Comparison of ENCODE assay signal across 3 cellular contexts in the genomic region with DNA sequence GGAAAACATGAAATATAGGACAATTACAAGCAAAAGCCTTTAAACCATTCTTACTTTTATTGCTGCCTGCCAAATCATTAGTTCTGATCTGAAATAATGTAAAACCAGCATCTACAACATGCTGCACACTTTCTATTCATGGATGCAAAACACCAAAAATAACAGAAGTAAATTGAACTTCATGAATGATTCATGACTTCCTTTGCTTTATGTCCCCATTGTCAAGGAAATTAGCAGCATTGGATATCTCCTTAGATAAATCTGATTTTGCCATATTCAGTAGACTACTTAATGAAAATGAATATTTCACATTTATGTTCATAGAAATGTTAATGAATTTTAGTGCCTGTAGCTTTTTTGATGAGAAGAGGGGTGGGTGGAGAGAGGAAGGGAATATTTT.
"Had no signal": no experiment of that assay in that cellular context is flagged by ENCODE, and none has a peak within 500 bp of the region (broad histone marks: within the 10 kb centered on the region; RNA-seq: fewer than 3 reads in every experiment).

No MANE protein-coding gene starts in this region.

- H3K4me3 ChIP-seq: GM12878 had no signal

- DNase-seq: GDM1, GF-D8 had no signal

- ATAC-seq: GM12878 had no signal
